Comparison of ENCODE assay signal across 4 cellular contexts in the genomic region with DNA sequence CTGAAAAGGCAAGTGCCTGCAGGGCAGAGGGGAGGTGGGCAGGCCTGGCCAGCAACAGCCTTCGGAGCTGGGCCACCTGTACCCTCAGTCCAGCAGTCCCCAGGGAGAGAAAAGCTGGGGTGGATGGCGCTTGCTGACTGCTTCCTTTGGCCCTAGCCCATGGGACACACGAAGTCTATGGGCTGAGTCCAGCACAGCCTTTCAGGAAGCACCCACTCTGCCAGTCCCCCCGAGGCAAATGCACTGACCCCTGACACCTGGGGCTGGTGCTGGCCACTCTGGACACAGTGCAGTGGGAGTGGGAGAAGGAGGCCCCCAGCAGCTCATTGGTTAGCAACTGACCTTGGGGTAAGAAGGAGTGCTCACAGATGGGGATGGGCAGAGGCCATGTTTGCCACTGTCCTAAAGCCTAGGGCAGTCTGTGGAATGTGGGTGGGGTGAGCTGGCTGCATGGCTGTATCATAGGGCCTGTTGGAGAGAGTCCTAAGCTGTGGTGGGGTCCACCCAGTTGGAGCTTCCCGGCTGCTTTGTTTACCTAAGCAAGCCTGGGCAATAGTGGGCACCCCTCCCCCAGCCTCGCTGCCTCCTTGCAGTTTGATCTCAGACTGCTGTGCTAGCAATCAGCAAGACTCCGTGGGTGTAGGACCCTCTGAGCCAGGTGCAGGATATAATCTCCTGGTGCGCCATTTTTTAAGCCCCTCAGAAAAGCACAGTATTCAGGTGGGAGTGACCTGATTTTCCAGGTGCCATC.
DNase-seq lines count a peak whose midpoint lies in the region; ATAC-seq and TF ChIP-seq lines count a peak whose summit lies in the region.
"Not testable (repeated sequence)": the region's sequence is repeated elsewhere in the genome, so short reads cannot be mapped to it uniquely, and the experiment has no call there.

No MANE protein-coding gene starts in this region.

- H3K27ac ChIP-seq in gastroesophageal sphincter = not testable (repeated sequence)

- H3K27ac Mint-ChIP-seq in stimulated activated effector memory CD8-positive, alpha-beta T cell treated with anti-CD3 and anti-CD28 coated beads, Interleukin-12 subunit alpha, Interleukin-12 subunit beta, amount 100 ng/mL, for 72 hours = not testable (repeated sequence)

- not testable (repeated sequence) for TF ChIP-seq CTCF in gastroesophageal sphincter (IDR thresholded peaks at IDR 0.05); omental fat pad (IDR thresholded peaks at IDR 0.05)

- not testable (repeated sequence) for H3K4me3 ChIP-seq in gastroesophageal sphincter

- DNase-seq in mesenteric fat pad (ENCODE audit: low spot score) = peak; percentile 64
- not testable (repeated sequence) for DNase-seq in omental fat pad (ENCODE audit: low spot score); stimulated activated effector memory CD8-positive, alpha-beta T cell treated with anti-CD3 and anti-CD28 coated beads, Interleukin-12 subunit alpha, Interleukin-12 subunit beta, amount 100 ng/mL, for 72 hours (ENCODE audit: low spot score in 2 of 2)

- WGBS in gastroesophageal sphincter (ENCODE audit: low coverage in 1 of 2), 2 donors = 82 to 100% methylated on average over 1 to 3 of the region's 8 CpGs

- not testable (repeated sequence) for TF ChIP-seq POLR2A in gastroesophageal sphincter (IDR thresholded peaks at IDR 0.05)

- not testable (repeated sequence) for H3K36me3 ChIP-seq in gastroesophageal sphincter

- not testable (repeated sequence) for H3K4me1 Mint-ChIP-seq in stimulated activated effector memory CD8-positive, alpha-beta T cell treated with anti-CD3 and anti-CD28 coated beads, Interleukin-12 subunit alpha, Interleukin-12 subunit beta, amount 100 ng/mL, for 72 hours

- H3K4me1 ChIP-seq in gastroesophageal sphincter = not testable (repeated sequence)

- ATAC-seq in gastroesophageal sphincter (peak; percentile 34), omental fat pad (ENCODE audit: low FRiP score) (peak; percentile 32)
- ATAC-seq in stimulated activated effector memory CD8-positive, alpha-beta T cell treated with anti-CD3 and anti-CD28 coated beads, Interleukin-12 subunit alpha, Interleukin-12 subunit beta, amount 100 ng/mL, for 72 hours = peak; percentile 43

- not testable (repeated sequence) for TF ChIP-seq EP300 in gastroesophageal sphincter (IDR thresholded peaks at IDR 0.05)

- H3K9me3 ChIP-seq in gastroesophageal sphincter = not testable (repeated sequence)

- H3K27me3 ChIP-seq in gastroesophageal sphincter = not testable (repeated sequence)

- not testable (repeated sequence) for H3K9me3 Mint-ChIP-seq in stimulated activated effector memory CD8-positive, alpha-beta T cell treated with anti-CD3 and anti-CD28 coated beads, Interleukin-12 subunit alpha, Interleukin-12 subunit beta, amount 100 ng/mL, for 72 hours

- not testable (repeated sequence) for H3K36me3 Mint-ChIP-seq in stimulated activated effector memory CD8-positive, alpha-beta T cell treated with anti-CD3 and anti-CD28 coated beads, Interleukin-12 subunit alpha, Interleukin-12 subunit beta, amount 100 ng/mL, for 72 hours

- H3K4me3 Mint-ChIP-seq in stimulated activated effector memory CD8-positive, alpha-beta T cell treated with anti-CD3 and anti-CD28 coated beads, Interleukin-12 subunit alpha, Interleukin-12 subunit beta, amount 100 ng/mL, for 72 hours = not testable (repeated sequence)
